8 cellular contexts compared by ENCODE assay signal in genomic region chr15:40064231-40064894, GRCh38. TPM values are rescaled to one million over a fixed set of nuclear protein-coding genes. Genes with fewer than 3 reads are reported as not detected.
DNase-seq lines count a peak whose midpoint lies in the region; ATAC-seq and TF ChIP-seq lines count a peak whose summit lies in the region.

No MANE protein-coding gene starts in this region.

- WGBS in esophagus muscularis mucosa, result 85% methylated on average over 8 of the region's 8 CpGs

- CTCF ChIA-PET in activated naive CD4-positive, alpha-beta T cell treated with anti-CD3 and anti-CD28 coated beads for 36 hours (lab: Charles Lee), result interaction anchor here (1.0 to 1.5 kb wide), 3 partner anchors 10 to 18 kb away, joined by 3 to 7 read pairs (median 4); no protein-coding TSS in a partner anchor
- CTCF ChIA-PET in Caco-2 (lab: Charles Lee), result no interaction called here

- no peak overlapping the region for H3K4me2 ChIP-seq in osteoblast (ENCODE audit: insufficient read depth, low read length)

- intact Hi-C loops in activated naive CD4-positive, alpha-beta T cell treated with anti-CD3 and anti-CD28 coated beads for 36 hours (cut with micrococcal nuclease), result loop anchor here (1.0 kb wide), 4 partner anchors 17 to 97 kb away; partner anchors contain the start of genes BMF and BUB1B
- intact Hi-C loops in Right ventricle myocardium inferior (cut with DNase I), result no loop called here
- intact Hi-C loops in esophagus muscularis mucosa (cut with DNase I), result no loop called here
- intact Hi-C loops in Caco-2 (cut with micrococcal nuclease; ENCODE audit: unreplicated experiment), result no loop called here

- POLR2A ChIA-PET in Caco-2 (lab: Charles Lee), result no interaction called here

- TF ChIP-seq CTCF in osteoblast (IDR thresholded peaks at IDR 0.05; ENCODE audit: extremely low read depth, low read depth, low read length) (no peak), esophagus muscularis mucosa (IDR thresholded peaks at IDR 0.05) (no peak), Caco-2 (IDR thresholded peaks at IDR 0.05; ENCODE audit: insufficient read depth in 1 of 2, low read depth in 1 of 2, low read length in 1 of 2, severe bottlenecking in 1 of 2, unreplicated experiment in 1 of 2) (no peak)

- H3K4me3 ChIP-seq in osteoblast (ENCODE audit: insufficient read depth, low read length) (no peak overlapping the region), esophagus muscularis mucosa (no peak overlapping the region), Caco-2 (ENCODE audit: low read depth, low read length) (no peak overlapping the region)

- no peak for TF ChIP-seq POLR2A in esophagus muscularis mucosa (IDR thresholded peaks at IDR 0.05; ENCODE audit: low read depth)

- H3K79me2 ChIP-seq in osteoblast (ENCODE audit: insufficient read depth, low read length), result no peaks in the 10 kb centered on the region

- H4K20me1 ChIP-seq in osteoblast (ENCODE audit: insufficient read depth, low read length), result no peaks in the 10 kb centered on the region

- H2AFZ ChIP-seq in osteoblast (ENCODE audit: low read length), result no peak overlapping the region

- H3K9me3 ChIP-seq in osteoblast (ENCODE audit: low read depth, low read length) (no peaks in the 10 kb centered on the region), esophagus muscularis mucosa (no peaks in the 10 kb centered on the region), Caco-2 (no peaks in the 10 kb centered on the region)

- no peaks in the 10 kb centered on the region for H3K9me3 Mint-ChIP-seq in activated naive CD4-positive, alpha-beta T cell treated with anti-CD3 and anti-CD28 coated beads for 36 hours
- no peaks in the 10 kb centered on the region for H3K9me3 Mint-ChIP-seq in T-helper 1 cell treated with Interleukin-12 subunit alpha and Interleukin-12 subunit beta and Interleukin-4 antibody, amounts not matched to agents 30 μg/mL and 1 μg/mL, for 36 hours
- H3K9me3 Mint-ChIP-seq in Caco-2 (ENCODE audit: unreplicated experiment), result no peaks in the 10 kb centered on the region

- no peaks in the 10 kb centered on the region for H3K27me3 Mint-ChIP-seq in activated naive CD4-positive, alpha-beta T cell treated with anti-CD3 and anti-CD28 coated beads for 36 hours (ENCODE audit: low read depth)
- H3K27me3 Mint-ChIP-seq in T-helper 1 cell treated with Interleukin-12 subunit alpha and Interleukin-12 subunit beta and Interleukin-4 antibody, amounts not matched to agents 30 μg/mL and 1 μg/mL, for 36 hours (ENCODE audit: low read depth), result no peaks in the 10 kb centered on the region
- H3K27me3 Mint-ChIP-seq in Caco-2 (ENCODE audit: insufficient read depth, unreplicated experiment), result no peaks in the 10 kb centered on the region

- TF ChIP-seq EP300 in esophagus muscularis mucosa (IDR thresholded peaks at IDR 0.05), result no peak

- H3K4me1 Mint-ChIP-seq in activated naive CD4-positive, alpha-beta T cell treated with anti-CD3 and anti-CD28 coated beads for 36 hours (ENCODE audit: low read depth), result peaks cover 17% of the 10 kb centered on the region
- peaks cover 16% of the 10 kb centered on the region for H3K4me1 Mint-ChIP-seq in T-helper 1 cell treated with Interleukin-12 subunit alpha and Interleukin-12 subunit beta and Interleukin-4 antibody, amounts not matched to agents 30 μg/mL and 1 μg/mL, for 36 hours (ENCODE audit: low read depth)
- no peaks in the 10 kb centered on the region for H3K4me1 Mint-ChIP-seq in Caco-2 (ENCODE audit: low read depth, unreplicated experiment)

- H3K27ac ChIP-seq in osteoblast (ENCODE audit: low read depth, low read length) (peak overlapping the region; percentile 7), esophagus muscularis mucosa (replicated peaks in 1 of 4) (no peak overlapping the region)

- peak; percentile 58 for DNase-seq in activated naive CD4-positive, alpha-beta T cell treated with anti-CD3 and anti-CD28 coated beads for 36 hours
- DNase-seq in activated naive CD4-positive, alpha-beta T cell treated with anti-CD3 and anti-CD28 coated beads, Interleukin-2, amount 50 U/mL, for 16 hours, result no peak
- no peak for DNase-seq in osteoblast (ENCODE audit: insufficient read length, low spot score, missing footprints)
- DNase-seq in Right ventricle myocardium inferior (ENCODE audit: missing footprints), result no peak
- DNase-seq in esophagus muscularis mucosa (ENCODE audit: extremely low spot score), result no peak
- DNase-seq in Caco-2, result no peak

- H3K4me1 ChIP-seq in osteoblast (ENCODE audit: insufficient read depth, low read length) (peaks cover 26% of the 10 kb centered on the region), esophagus muscularis mucosa (peaks cover 9 to 16% (median 14%) of the 10 kb centered on the region in 4 donors), Caco-2 (no peaks in the 10 kb centered on the region)

- H3K4me3 Mint-ChIP-seq in activated naive CD4-positive, alpha-beta T cell treated with anti-CD3 and anti-CD28 coated beads for 36 hours, result no peak overlapping the region
- peak overlapping the region; percentile 33 for H3K4me3 Mint-ChIP-seq in T-helper 1 cell treated with Interleukin-12 subunit alpha and Interleukin-12 subunit beta and Interleukin-4 antibody, amounts not matched to agents 30 μg/mL and 1 μg/mL, for 36 hours
- H3K4me3 Mint-ChIP-seq in Caco-2 (ENCODE audit: unreplicated experiment), result no peak overlapping the region

- no peaks in the 10 kb centered on the region for H3K27me3 ChIP-seq in osteoblast (ENCODE audit: insufficient read depth, low read length)
- no peaks in the 10 kb centered on the region for H3K27me3 ChIP-seq in esophagus muscularis mucosa
- no peaks in the 10 kb centered on the region for H3K27me3 ChIP-seq in Caco-2 (replicated peaks; ENCODE audit: control insufficient read depth, insufficient read depth, low read length)

- ATAC-seq in HG03045 (IDR thresholded peaks at IDR 0.05; ENCODE audit: unreplicated experiment) (peak; percentile 58), Right ventricle myocardium inferior (no peak)

- no TSS peak for BruUV-seq in Caco-2 (replicated peaks; lab: Mats Ljungman, UMichigan)

- H3K27ac Mint-ChIP-seq in activated naive CD4-positive, alpha-beta T cell treated with anti-CD3 and anti-CD28 coated beads for 36 hours, result peak overlapping the region; percentile 64
- H3K27ac Mint-ChIP-seq in T-helper 1 cell treated with Interleukin-12 subunit alpha and Interleukin-12 subunit beta and Interleukin-4 antibody, amounts not matched to agents 30 μg/mL and 1 μg/mL, for 36 hours, result peak overlapping the region; percentile 72
- no peak overlapping the region for H3K27ac Mint-ChIP-seq in Caco-2 (ENCODE audit: unreplicated experiment)

- H3K36me3 ChIP-seq in osteoblast (ENCODE audit: insufficient read depth, low read length) (no peaks in the 10 kb centered on the region), esophagus muscularis mucosa (peaks cover 0 to 22% (median 4%) of the 10 kb centered on the region in 4 donors), Caco-2 (ENCODE audit: control insufficient read depth, insufficient read depth, low read length) (no peaks in the 10 kb centered on the region)

- H3K36me3 Mint-ChIP-seq in activated naive CD4-positive, alpha-beta T cell treated with anti-CD3 and anti-CD28 coated beads for 36 hours (ENCODE audit: low read depth), result no peaks in the 10 kb centered on the region
- H3K36me3 Mint-ChIP-seq in T-helper 1 cell treated with Interleukin-12 subunit alpha and Interleukin-12 subunit beta and Interleukin-4 antibody, amounts not matched to agents 30 μg/mL and 1 μg/mL, for 36 hours (ENCODE audit: low read depth), result peaks cover 11% of the 10 kb centered on the region
- H3K36me3 Mint-ChIP-seq in Caco-2 (ENCODE audit: insufficient read depth, unreplicated experiment), result no peaks in the 10 kb centered on the region

RNA-seq across cellular contexts. Expression of gene SRP14, which starts 25.4 kb away (rescaled TPM):
- 100 to 1,000 TPM; 185 to 198 TPM for total RNA-seq in activated naive CD4-positive, alpha-beta T cell treated with anti-CD3 and anti-CD28 coated beads for 36 hours
- total RNA-seq in osteoblast (81.4 and 97.2 TPM in 2 replicates), Right ventricle myocardium inferior (232 TPM), esophagus muscularis mucosa (100 to 1,000 TPM; 262 to 412 (median 301) TPM), Caco-2 (2022) (220 and 223 TPM in 2 replicates)

RNA-seq across cellular contexts. Expression of gene BMF, which starts 44.3 kb away (rescaled TPM):
- total RNA-seq in activated naive CD4-positive, alpha-beta T cell treated with anti-CD3 and anti-CD28 coated beads for 36 hours, result 10 to 100 TPM in 1 of 2 experiments, 1 to 10 TPM in 1; 9.4 to 10.3 TPM
- total RNA-seq in osteoblast (8.0 TPM in 2 replicates), Right ventricle myocardium inferior (3.2 TPM), esophagus muscularis mucosa (1 to 10 TPM; 4.6 to 8.3 (median 6.3) TPM), Caco-2 (2022) (78.2 and 81.5 TPM in 2 replicates)
